Comparison of ENCODE assay signal across 31 cellular contexts in genomic region chr15:73852507-73852906, GRCh38. TPM values are rescaled to one million over a fixed set of nuclear protein-coding genes. Genes with fewer than 3 reads are reported as not detected.
"Had no signal": no experiment of that assay in that cellular context is flagged by ENCODE, and none has a peak within 500 bp of the region (broad histone marks: within the 10 kb centered on the region; RNA-seq: fewer than 3 reads in every experiment).

No MANE protein-coding gene starts in this region.

- H3K27ac Mint-ChIP-seq: stimulated activated effector memory CD8-positive, alpha-beta T cell treated with anti-CD3 and anti-CD28 coated beads, Interleukin-12 subunit alpha, Interleukin-12 subunit beta, amount 100 ng/mL, for 72 hours; stimulated activated memory B cell treated with anti-CD40 and anti-IgM and Interleukin-4, amounts not matched to agents 10 μg/mL and 1 μg/mL and 100 μg/mL, for 72 hours; stimulated activated naive B cell treated with anti-CD40 and anti-IgM and Interleukin-4, amounts not matched to agents 10 μg/mL and 1 μg/mL and 100 μg/mL, for 72 hours; stimulated activated naive CD8-positive, alpha-beta T cell treated with anti-CD3 and anti-CD28 coated beads, Interleukin-15, amount 100 ng/mL, for 72 hours; stimulated activated naive CD8-positive, alpha-beta T cell treated with anti-CD3 and anti-CD28 coated beads, Interleukin-15, Interleukin-2, amounts not matched to agents 100 ng/mL and 50 ng/mL, for 24 hours; type B pancreatic cell had no signal

- H3K27ac ChIP-seq: stomach, suprapubic skin, testis, thoracic aorta, thyroid gland, tibial artery, tibial nerve, transverse colon, upper lobe of left lung, upper lobe of right lung, uterus, vagina had no signal

- H3K4me3 ChIP-seq: stomach, suprapubic skin, testis, thoracic aorta, thyroid gland, tibial artery, tibial nerve, transverse colon, upper lobe of left lung, upper lobe of right lung, uterus, vagina had no signal

- H3K4me1 ChIP-seq: stomach, suprapubic skin, testis, thyroid gland, tibial nerve, transverse colon, upper lobe of left lung, upper lobe of right lung, uterus, vagina had no signal

- ATAC-seq: stimulated activated effector memory CD8-positive, alpha-beta T cell treated with anti-CD3 and anti-CD28 coated beads, Interleukin-12 subunit alpha, Interleukin-12 subunit beta, amount 100 ng/mL, for 72 hours; stimulated activated memory B cell treated with anti-CD40 and anti-IgM and Interleukin-4, amounts not matched to agents 10 μg/mL and 1 μg/mL and 100 μg/mL, for 72 hours; stimulated activated naive B cell treated with anti-CD40 and anti-IgM and Interleukin-4, amounts not matched to agents 10 μg/mL and 1 μg/mL and 100 μg/mL, for 72 hours; stimulated activated naive CD8-positive, alpha-beta T cell treated with anti-CD3 and anti-CD28 coated beads, Interleukin-15, amount 100 ng/mL, for 72 hours; stimulated activated naive CD8-positive, alpha-beta T cell treated with anti-CD3 and anti-CD28 coated beads, Interleukin-15, Interleukin-2, amounts not matched to agents 100 U/mL and 50 U/mL, for 24 hours; upper lobe of right lung had no signal

- H3K9me3 Mint-ChIP-seq: stimulated activated memory B cell treated with anti-CD40 and anti-IgM and Interleukin-4, amounts not matched to agents 10 μg/mL and 1 μg/mL and 100 μg/mL, for 72 hours; stimulated activated naive CD8-positive, alpha-beta T cell treated with anti-CD3 and anti-CD28 coated beads, Interleukin-15, Interleukin-2, amounts not matched to agents 100 ng/mL and 50 ng/mL, for 24 hours; type B pancreatic cell had no signal

- H3K27me3 ChIP-seq: testis, thyroid gland, tibial nerve, upper lobe of left lung, upper lobe of right lung, uterus, vagina had no signal

- H3K4me3 Mint-ChIP-seq: stimulated activated effector memory CD8-positive, alpha-beta T cell treated with anti-CD3 and anti-CD28 coated beads, Interleukin-12 subunit alpha, Interleukin-12 subunit beta, amount 100 ng/mL, for 72 hours; stimulated activated memory B cell treated with anti-CD40 and anti-IgM and Interleukin-4, amounts not matched to agents 10 μg/mL and 1 μg/mL and 100 μg/mL, for 72 hours; stimulated activated naive B cell treated with anti-CD40 and anti-IgM and Interleukin-4, amounts not matched to agents 10 μg/mL and 1 μg/mL and 100 μg/mL, for 72 hours; stimulated activated naive CD8-positive, alpha-beta T cell treated with anti-CD3 and anti-CD28 coated beads, Interleukin-15, amount 100 ng/mL, for 72 hours; stimulated activated naive CD8-positive, alpha-beta T cell treated with anti-CD3 and anti-CD28 coated beads, Interleukin-15, Interleukin-2, amounts not matched to agents 100 ng/mL and 50 ng/mL, for 24 hours; type B pancreatic cell had no signal

- H3K36me3 Mint-ChIP-seq: stimulated activated effector memory CD8-positive, alpha-beta T cell treated with anti-CD3 and anti-CD28 coated beads, Interleukin-12 subunit alpha, Interleukin-12 subunit beta, amount 100 ng/mL, for 72 hours; stimulated activated memory B cell treated with anti-CD40 and anti-IgM and Interleukin-4, amounts not matched to agents 10 μg/mL and 1 μg/mL and 100 μg/mL, for 72 hours; stimulated activated naive B cell treated with anti-CD40 and anti-IgM and Interleukin-4, amounts not matched to agents 10 μg/mL and 1 μg/mL and 100 μg/mL, for 72 hours; type B pancreatic cell had no signal

- H3K4me1 Mint-ChIP-seq: stimulated activated effector memory CD8-positive, alpha-beta T cell treated with anti-CD3 and anti-CD28 coated beads, Interleukin-12 subunit alpha, Interleukin-12 subunit beta, amount 100 ng/mL, for 72 hours; stimulated activated memory B cell treated with anti-CD40 and anti-IgM and Interleukin-4, amounts not matched to agents 10 μg/mL and 1 μg/mL and 100 μg/mL, for 72 hours; stimulated activated naive B cell treated with anti-CD40 and anti-IgM and Interleukin-4, amounts not matched to agents 10 μg/mL and 1 μg/mL and 100 μg/mL, for 72 hours; stimulated activated naive CD8-positive, alpha-beta T cell treated with anti-CD3 and anti-CD28 coated beads, Interleukin-15, amount 100 ng/mL, for 72 hours had no signal

- DNase-seq: stimulated activated CD4-positive, alpha-beta T cell treated with anti-CD3 and anti-CD28 coated beads, Interleukin-2, amount 100 ng/mL, for 48 hours; stimulated activated CD4-positive, alpha-beta T cell treated with anti-CD3 and anti-CD28 coated beads, Interleukin-4, amount 100 ng/mL, for 1 hour; stimulated activated CD4-positive, alpha-beta T cell treated with anti-CD3 and anti-CD28 coated beads, Interleukin-4, amount 100 ng/mL, for 24 hours; stimulated activated CD4-positive, alpha-beta T cell treated with anti-CD3 and anti-CD28 coated beads, Interleukin-4, amount 100 ng/mL, for 4 hours; stimulated activated CD8-positive, alpha-beta memory T cell treated with anti-CD3 and anti-CD28 coated beads, Interleukin-4, amount 100 ng/mL, for 48 hours; stimulated activated naive B cell treated with anti-CD40 and anti-IgM and Interleukin-4, amounts not matched to agents 10 μg/mL and 1 μg/mL and 100 μg/mL, for 72 hours; stimulated activated naive CD4-positive, alpha-beta T cell treated with Interleukin-2 at 50 U/mL for 16 hours; stimulated activated naive CD8-positive, alpha-beta T cell treated with anti-CD3 and anti-CD28 coated beads, Interleukin-15, amount 100 ng/mL, for 72 hours; stimulated activated naive CD8-positive, alpha-beta T cell treated with anti-CD3 and anti-CD28 coated beads, Interleukin-15, Interleukin-2, amounts not matched to agents 100 U/mL and 50 U/mL, for 24 hours; substantia nigra; testis; thyroid gland; transverse colon; trophoblast cell; upper lobe of left lung; upper lobe of right lung; uterus had no signal

- H3K9me3 ChIP-seq: stomach, suprapubic skin, testis, thoracic aorta, thyroid gland, tibial artery, tibial nerve, transverse colon, upper lobe of left lung, upper lobe of right lung, uterus, vagina had no signal

- H3K36me3 ChIP-seq: stomach, suprapubic skin, thoracic aorta, thyroid gland, tibial artery, tibial nerve, transverse colon, upper lobe of left lung, upper lobe of right lung, uterus, vagina had no signal

RNA-seq across cellular contexts. Expression of gene TBC1D21, which starts 20.9 kb away (rescaled TPM):
- total RNA-seq: stomach, subcutaneous adipose tissue, suprapubic skin, temporal lobe, thoracic aorta, thyroid gland, tibial nerve, transverse colon, upper lobe of left lung, upper lobe of right lung, ureter, urinary bladder, uterus, vagina had no signal
- polyA plus RNA-seq: stomach, urinary bladder had no signal
